ENCODE assay signal across 1 cellular context in the genomic region with DNA sequence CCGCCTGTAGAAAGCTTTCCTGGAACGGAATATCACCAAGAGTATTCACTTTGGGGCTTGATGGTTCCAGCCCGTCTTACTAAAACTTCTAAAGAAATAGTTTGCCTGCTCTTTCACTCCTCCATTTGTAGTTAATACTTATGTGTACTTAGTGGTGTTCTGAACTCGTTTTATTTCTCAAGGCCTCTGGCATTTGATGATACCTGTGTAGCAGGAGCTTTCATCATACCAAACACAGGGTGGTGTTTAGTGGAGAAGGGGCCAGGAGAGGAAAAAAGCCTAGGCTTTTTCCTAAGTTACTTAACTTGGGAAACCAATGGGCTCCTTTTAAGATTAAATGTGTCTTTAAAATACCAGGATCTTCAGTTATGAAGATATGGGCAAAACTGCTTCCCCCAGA.
TF ChIP-seq lines count a peak whose summit lies in the region.

No MANE protein-coding gene starts in this region.

TF ChIP-seq in GM23338, 12 proteins besides CTCF, POLR2A, EP300 and RAD21 (continued from another document):
- TF ChIP-seq, protein P1, sequence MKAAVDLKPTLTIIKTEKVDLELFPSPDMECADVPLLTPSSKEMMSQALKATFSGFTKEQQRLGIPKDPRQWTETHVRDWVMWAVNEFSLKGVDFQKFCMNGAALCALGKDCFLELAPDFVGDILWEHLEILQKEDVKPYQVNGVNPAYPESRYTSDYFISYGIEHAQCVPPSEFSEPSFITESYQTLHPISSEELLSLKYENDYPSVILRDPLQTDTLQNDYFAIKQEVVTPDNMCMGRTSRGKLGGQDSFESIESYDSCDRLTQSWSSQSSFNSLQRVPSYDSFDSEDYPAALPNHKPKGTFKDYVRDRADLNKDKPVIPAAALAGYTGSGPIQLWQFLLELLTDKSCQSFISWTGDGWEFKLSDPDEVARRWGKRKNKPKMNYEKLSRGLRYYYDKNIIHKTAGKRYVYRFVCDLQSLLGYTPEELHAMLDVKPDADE (IDR thresholded peaks at IDR 0.05): no peak
- TF ChIP-seq ZNF331 (CRISPR knock-in tag; IDR thresholded peaks at IDR 0.05; ENCODE audit: low read depth): no peak
